ENCODE assay signal across 8 cellular contexts in the genomic region with DNA sequence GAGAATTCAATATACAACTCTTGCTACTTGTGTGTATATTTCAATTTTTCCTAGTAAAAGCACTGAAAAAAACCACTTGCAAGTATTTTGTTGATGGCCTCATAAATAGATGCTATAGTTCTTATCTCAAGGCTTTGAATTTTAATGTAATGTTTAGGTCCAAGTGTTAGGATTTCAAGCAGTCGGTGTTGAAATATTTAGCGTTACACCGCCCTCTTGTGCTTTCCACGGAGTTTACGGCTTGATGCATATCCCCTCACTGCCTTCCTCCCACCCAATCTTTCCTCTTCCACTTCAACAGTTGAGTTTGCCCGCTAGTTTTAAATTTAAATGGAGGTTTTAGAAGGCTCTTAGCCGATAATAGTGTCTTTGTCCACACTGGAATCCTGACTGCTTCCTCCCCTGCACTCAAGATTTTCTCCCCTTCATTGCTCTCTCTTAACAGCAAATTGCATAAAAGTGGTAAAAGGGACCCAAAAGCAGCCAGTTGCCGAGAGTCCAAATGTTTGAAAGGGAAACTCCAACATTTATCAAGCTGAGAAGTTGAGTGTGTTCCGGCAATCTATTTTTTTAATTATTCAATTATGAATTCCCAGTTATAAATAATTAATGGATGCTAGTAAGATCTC. TPM values are rescaled to one million over a fixed set of nuclear protein-coding genes. Genes with fewer than 3 reads are reported as not detected.
A peak's percentile ranks its signal among the peaks of the same experiment; 100 is the strongest.
DNase-seq lines count a peak whose midpoint lies in the region; ATAC-seq and TF ChIP-seq lines count a peak whose summit lies in the region.

No MANE protein-coding gene starts in this region.

- H3K27me3 Mint-ChIP-seq in activated CD8-positive, alpha-beta T cell treated with anti-CD3 and anti-CD28 coated beads, Interleukin-2, amount 10 ng/mL, durations not matched to agents 7 days and 5 days (ENCODE audit: low read depth): peaks cover 33% of the 10 kb centered on the region

- CTCF ChIA-PET in activated CD8-positive, alpha-beta T cell treated with anti-CD3 and anti-CD28 coated beads, Interleukin-2, amount 10 ng/mL, durations not matched to agents 7 days and 5 days (lab: Charles Lee): interaction anchor here (2.5 kb wide), 1 partner anchor 209 kb away, joined by 7 read pairs; no protein-coding TSS in a partner anchor

- intact Hi-C loops in sciatic nerve (cut with DNase I): no loop called here

- no peak for ATAC-seq in activated CD8-positive, alpha-beta T cell treated with anti-CD3 and anti-CD28 coated beads, Interleukin-2, amount 10 ng/mL, durations not matched to agents 7 days and 5 days
- ATAC-seq in sciatic nerve (no peak), HG02973 (IDR thresholded peaks at IDR 0.05; ENCODE audit: unreplicated experiment) (no peak)

- no peak for TF ChIP-seq POLR2A in NB4 (IDR thresholded peaks at IDR 0.05; ENCODE audit: extremely low read depth, insufficient read length)

- DNase-seq in activated CD4-positive, alpha-beta T cell treated with anti-CD3 and anti-CD28 coated beads for 48 hours: peak; percentile 15
- no peak for DNase-seq in activated CD4-positive, alpha-beta T cell treated with anti-CD3 and anti-CD28 coated beads, Interleukin-2, amount 50 U/mL, for 1 hour
- peak; percentile 43 for DNase-seq in NB4 (ENCODE audit: low read depth)
- DNase-seq in activated CD8-positive, alpha-beta T cell treated with anti-CD3 and anti-CD28 coated beads, Interleukin-2, amount 10 ng/mL, durations not matched to agents 7 days and 5 days: peak; percentile 25
- peak; percentile 55 for DNase-seq in medulla oblongata (ENCODE audit: extremely low spot score)
- no peak for DNase-seq in germinal center (ENCODE audit: low spot score)
- DNase-seq in sciatic nerve (ENCODE audit: low spot score): no peak

- no peaks in the 10 kb centered on the region for H3K36me3 Mint-ChIP-seq in activated CD8-positive, alpha-beta T cell treated with anti-CD3 and anti-CD28 coated beads, Interleukin-2, amount 10 ng/mL, durations not matched to agents 7 days and 5 days (ENCODE audit: low read depth)

- H3K4me1 Mint-ChIP-seq in activated CD8-positive, alpha-beta T cell treated with anti-CD3 and anti-CD28 coated beads, Interleukin-2, amount 10 ng/mL, durations not matched to agents 7 days and 5 days (ENCODE audit: low read depth): peaks cover 8% of the 10 kb centered on the region

- no peaks in the 10 kb centered on the region for H3K9me3 Mint-ChIP-seq in activated CD8-positive, alpha-beta T cell treated with anti-CD3 and anti-CD28 coated beads, Interleukin-2, amount 10 ng/mL, durations not matched to agents 7 days and 5 days (ENCODE audit: insufficient read depth)

- POLR2A ChIA-PET in activated CD8-positive, alpha-beta T cell treated with anti-CD3 and anti-CD28 coated beads, Interleukin-2, amount 10 ng/mL, durations not matched to agents 7 days and 5 days (lab: Charles Lee): no interaction called here

- no peak overlapping the region for H3K4me3 Mint-ChIP-seq in activated CD8-positive, alpha-beta T cell treated with anti-CD3 and anti-CD28 coated beads, Interleukin-2, amount 10 ng/mL, durations not matched to agents 7 days and 5 days

- H3K4me3 ChIP-seq in NB4 (ENCODE audit: low read depth, low read length): no peak overlapping the region

- H3K27ac Mint-ChIP-seq in activated CD8-positive, alpha-beta T cell treated with anti-CD3 and anti-CD28 coated beads, Interleukin-2, amount 10 ng/mL, durations not matched to agents 7 days and 5 days: no peak overlapping the region

- peak; percentile 34 for TF ChIP-seq CTCF in NB4 (IDR thresholded peaks at IDR 0.05; ENCODE audit: low read depth, low read length)

RNA-seq across cellular contexts. Expression of a gene that starts 25.9 kb away (rescaled TPM):
- 10 to 100 TPM; 30.5 to 33.2 TPM for total RNA-seq in activated CD8-positive, alpha-beta T cell treated with anti-CD3 and anti-CD28 coated beads, Interleukin-2, amount 10 ng/mL, durations not matched to agents 7 days and 5 days
- 26.5 TPM for total RNA-seq in sciatic nerve

RNA-seq across cellular contexts. Expression of a gene that starts 49.9 kb away (rescaled TPM):
- total RNA-seq in activated CD8-positive, alpha-beta T cell treated with anti-CD3 and anti-CD28 coated beads, Interleukin-2, amount 10 ng/mL, durations not matched to agents 7 days and 5 days: 10 to 100 TPM; 17.1 to 19.9 TPM
- total RNA-seq in sciatic nerve: 15.1 TPM

Comparison
In these comparisons a context has a peak if more than half of its experiments do, and no peak if none do; other contexts are left out.
1. DNase-seq: peak in activated CD4-positive, alpha-beta T cell treated with anti-CD3 and anti-CD28 coated beads for 48 hours (single experiment), NB4 (single experiment), activated CD8-positive, alpha-beta T cell treated with anti-CD3 and anti-CD28 coated beads, Interleukin-2, amount 10 ng/mL, durations not matched to agents 7 days and 5 days (single experiment) and medulla oblongata (single experiment); none in activated CD4-positive, alpha-beta T cell treated with anti-CD3 and anti-CD28 coated beads, Interleukin-2, amount 50 U/mL, for 1 hour (single experiment), germinal center (single experiment) and sciatic nerve (single experiment).